Comparison of ENCODE assay signal across 1 cellular context in genomic region chr17:40463122-40463550, GRCh38.
A peak's percentile ranks its signal among the peaks of the same experiment; 100 is the strongest.
TF ChIP-seq lines count a peak whose summit lies in the region.

No MANE protein-coding gene starts in this region.

TF ChIP-seq in HepG2, 621 proteins besides CTCF, POLR2A, EP300 and RAD21 (continued from another document):
- TF ChIP-seq ZBTB33 (CRISPR knock-in tag; IDR thresholded peaks at IDR 0.05) (no peak), KDM3A (CRISPR knock-in tag; IDR thresholded peaks at IDR 0.05; ENCODE audit: low read depth) (no peak), ARID5B (CRISPR knock-in tag; IDR thresholded peaks at IDR 0.05) (no peak), ZFX (CRISPR knock-in tag; IDR thresholded peaks at IDR 0.05; ENCODE audit: low read depth) (peak; percentile 58), MEIS2 (CRISPR knock-in tag; IDR thresholded peaks at IDR 0.05) (no peak), JUN (CRISPR knock-in tag; IDR thresholded peaks at IDR 0.05) (no peak), RXRB (CRISPR knock-in tag; IDR thresholded peaks at IDR 0.05; ENCODE audit: borderline replicate concordance) (peak; percentile 85), NFRKB (IDR thresholded peaks at IDR 0.05) (no peak), RARA (CRISPR knock-in tag; IDR thresholded peaks at IDR 0.05) (peak; percentile 52; the same call in 1 of the 2 replicates), ZNF7 (CRISPR knock-in tag; IDR thresholded peaks at IDR 0.05) (no peak), ZEB1 (IDR thresholded peaks at IDR 0.05; ENCODE audit: insufficient replicate concordance, low read depth) (no peak), NR2F6 (IDR thresholded peaks at IDR 0.05) (no peak), NR2F6 (CRISPR knock-in tag; IDR thresholded peaks at IDR 0.05) (peak; percentile 21; the same call in 1 of the 2 replicates), ZNF552 (CRISPR knock-in tag; IDR thresholded peaks at IDR 0.05; ENCODE audit: borderline replicate concordance) (no peak), HIC2 (CRISPR knock-in tag; IDR thresholded peaks at IDR 0.05; ENCODE audit: low read depth) (no peak), ZNF703 (CRISPR knock-in tag; IDR thresholded peaks at IDR 0.05; ENCODE audit: borderline replicate concordance) (no peak), ZBTB7A (CRISPR knock-in tag; IDR thresholded peaks at IDR 0.05) (no peak), SMAD9 (CRISPR knock-in tag; IDR thresholded peaks at IDR 0.05) (0 out of 2 replicates have a peak, but pooled peaks have one; percentile 42), HNF4A (CRISPR knock-in tag; IDR thresholded peaks at IDR 0.05) (peak; percentile 62), ZNF292 (CRISPR knock-in tag; IDR thresholded peaks at IDR 0.05; ENCODE audit: borderline replicate concordance, low read depth) (peak; percentile 22; the same call in 1 of the 2 replicates), PAF1 (CRISPR knock-in tag; IDR thresholded peaks at IDR 0.05) (no peak)
